In the genomic region with DNA sequence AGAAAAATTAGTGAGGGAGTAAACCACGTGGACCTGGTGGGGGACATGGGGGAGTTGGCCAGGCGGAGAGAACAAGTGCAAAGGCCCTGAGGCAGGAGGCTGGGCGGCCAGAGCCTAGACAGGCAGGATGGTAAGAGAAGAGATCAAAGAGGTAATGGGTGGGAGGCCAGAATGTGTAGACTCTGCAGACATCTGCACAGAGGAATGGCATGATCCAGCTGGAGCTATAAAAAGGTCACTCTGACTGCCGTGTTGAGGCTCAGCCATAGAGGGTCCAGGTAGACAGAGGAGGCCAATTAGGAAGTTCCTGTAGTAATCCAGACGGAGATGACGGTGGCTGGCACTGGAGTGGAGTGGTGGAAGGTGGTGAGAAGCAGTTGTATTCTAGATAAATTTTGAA, we compare ENCODE assay signal across 10 cellular contexts. TPM values are rescaled to one million over a fixed set of nuclear protein-coding genes. Genes with fewer than 3 reads are reported as not detected.
A peak's percentile ranks its signal among the peaks of the same experiment; 100 is the strongest.
DNase-seq lines count a peak whose midpoint lies in the region; ATAC-seq, FAIRE-seq and TF ChIP-seq lines count a peak whose summit lies in the region.
"Had no signal": no experiment of that assay in that cellular context is flagged by ENCODE, and none has a peak within 500 bp of the region (broad histone marks: within the 10 kb centered on the region; RNA-seq: fewer than 3 reads in every experiment).

No MANE protein-coding gene starts in this region.

- H3K36me3 ChIP-seq in KMS-11 (ENCODE audit: insufficient read depth) = no peaks in the 10 kb centered on the region
- H3K36me3 ChIP-seq in astrocyte (ENCODE audit: insufficient read depth, low read length) = no peaks in the 10 kb centered on the region
- H3K36me3 ChIP-seq in lung (ENCODE audit: control insufficient read depth in 2 of 2, insufficient read depth in 2 of 2, low read length in 2 of 2) = no peaks in the 10 kb centered on the region
- peaks cover 0 to 6% (median 0%) of the 10 kb centered on the region in 4 donors for H3K36me3 ChIP-seq in stomach
- H3K36me3 ChIP-seq: WERI-Rb-1 had no signal

- H4K20me1 ChIP-seq in KMS-11 (ENCODE audit: insufficient read depth) (no peaks in the 10 kb centered on the region), astrocyte (ENCODE audit: insufficient read depth, low read length) (peaks cover 8% of the 10 kb centered on the region)

- H2AFZ ChIP-seq in KMS-11 (ENCODE audit: low read depth) = no peak overlapping the region
- H2AFZ ChIP-seq in astrocyte (ENCODE audit: low read depth, low read length) = no peak overlapping the region

- H3K4me3 Mint-ChIP-seq in astrocyte (ENCODE audit: unreplicated experiment) = peak overlapping the region; percentile 5

- no peak overlapping the region for H3K27ac Mint-ChIP-seq in astrocyte (ENCODE audit: unreplicated experiment)

- no peaks in the 10 kb centered on the region for H3K27me3 ChIP-seq in KMS-11 (ENCODE audit: insufficient read depth, low read depth)
- no peaks in the 10 kb centered on the region for H3K27me3 ChIP-seq in astrocyte (ENCODE audit: insufficient read depth, low read length)
- H3K27me3 ChIP-seq in lung (ENCODE audit: control insufficient read depth, insufficient read depth) = no peaks in the 10 kb centered on the region
- H3K27me3 ChIP-seq in stomach = no peaks in the 10 kb centered on the region
- H3K27me3 ChIP-seq: SJSA1 had no signal

- H3K4me1 ChIP-seq in KMS-11 (ENCODE audit: low read depth, poor library complexity, severe bottlenecking) (peaks cover 64% of the 10 kb centered on the region), astrocyte (ENCODE audit: insufficient read depth, low read length) (peaks cover 27% of the 10 kb centered on the region), lung (ENCODE audit: control insufficient read depth in 2 of 2, insufficient read depth in 2 of 2, low read length in 2 of 2) (peaks cover 16 to 33% of the 10 kb centered on the region in 2 donors), stomach (peaks cover 83 to 91% (median 90%) of the 10 kb centered on the region in 4 donors)

- no peaks in the 10 kb centered on the region for H3K9me3 Mint-ChIP-seq in astrocyte (ENCODE audit: unreplicated experiment)

- H3K79me2 ChIP-seq in KMS-11 (ENCODE audit: insufficient read depth, low read depth) = no peaks in the 10 kb centered on the region
- peaks cover 53% of the 10 kb centered on the region for H3K79me2 ChIP-seq in astrocyte (ENCODE audit: insufficient read depth, low read length)

- no peak for TF ChIP-seq CTCF in KMS-11 (conservative IDR thresholded peaks at IDR 0.05; ENCODE audit: low read depth, low read length)
- no peak for TF ChIP-seq CTCF in astrocyte (IDR thresholded peaks at IDR 0.05; ENCODE audit: insufficient read depth, low read depth, low read length)
- no peak for TF ChIP-seq CTCF in lung (IDR thresholded peaks at IDR 0.05; ENCODE audit: control extremely low read depth, extremely low read depth)
- no peak for TF ChIP-seq CTCF in stomach (IDR thresholded peaks at IDR 0.05)

- 63 to 64% methylated on average over 6 of the region's 6 CpGs for WGBS in lung, 2 donors
- WGBS in stomach, 5 donors = 53 to 63% (median 55%) methylated on average over 6 of the region's 6 CpGs

- peaks cover 28% of the 10 kb centered on the region for H3K4me1 Mint-ChIP-seq in astrocyte (ENCODE audit: low read depth, unreplicated experiment)

- FAIRE-seq in astrocyte (lab: Jason Lieb, UNC) = no peak
- FAIRE-seq: endometrium had no signal

- H3K4me2 ChIP-seq in KMS-11 (peak overlapping the region; percentile 56; the same call in 1 of the 2 replicates), astrocyte (ENCODE audit: low read length) (peak overlapping the region; percentile 1)

- no peak overlapping the region for H3K4me3 ChIP-seq in KMS-11 (IDR thresholded peaks at IDR 0.05; ENCODE audit: insufficient read depth, low read depth, low read length)
- no peak overlapping the region for H3K4me3 ChIP-seq in astrocyte (ENCODE audit: insufficient read depth, low read depth, low read length)
- H3K4me3 ChIP-seq in lung = no peak overlapping the region
- H3K4me3 ChIP-seq in stomach = no peak overlapping the region
- H3K4me3 ChIP-seq: SJSA1 had no signal

- TF ChIP-seq POLR2A in stomach (IDR thresholded peaks at IDR 0.05) = no peak

- H3K9me3 ChIP-seq in astrocyte (ENCODE audit: insufficient read depth, low read depth, low read length) (no peaks in the 10 kb centered on the region), lung (ENCODE audit: control insufficient read depth in 2 of 2, insufficient read depth in 1 of 2, low read length in 1 of 2) (no peaks in the 10 kb centered on the region), stomach (no peaks in the 10 kb centered on the region)
- H3K9me3 ChIP-seq: SJSA1 had no signal

- peaks cover 7% of the 10 kb centered on the region for H3K36me3 Mint-ChIP-seq in astrocyte (ENCODE audit: low read depth, unreplicated experiment)

- intact Hi-C loops in stomach (cut with DNase I; ENCODE audit: low total_unique reads) = no loop called here

- H3K27me3 Mint-ChIP-seq in astrocyte (ENCODE audit: low read depth, unreplicated experiment) = peaks cover 9% of the 10 kb centered on the region

- no peak for TF ChIP-seq EP300 in stomach (IDR thresholded peaks at IDR 0.05)

- no peak overlapping the region for H3K27ac ChIP-seq in KMS-11
- H3K27ac ChIP-seq in astrocyte (ENCODE audit: low read depth, low read length) = no peak overlapping the region
- H3K27ac ChIP-seq in lung (ENCODE audit: low read depth in 1 of 2, low read length in 1 of 2) = peak overlapping the region; percentile 82 to 83
- peak overlapping the region; percentile 80 to 98 (median 96) for H3K27ac ChIP-seq in stomach
- H3K27ac ChIP-seq: SJSA1, WERI-Rb-1 had no signal

- no peak overlapping the region for H3K9ac ChIP-seq in KMS-11
- no peak overlapping the region for H3K9ac ChIP-seq in astrocyte (ENCODE audit: low read length)

- DNase-seq in astrocyte (ENCODE audit: low read depth) = no peak
- no peak for DNase-seq in lung (ENCODE audit: low spot score)
- peak; percentile 46 for DNase-seq in stomach
- DNase-seq in NCI-H82 treated with DMSO at 0.1 percent for 48 hours (lab: John Stamatoyannopoulos, UW; ENCODE audit: unreplicated experiment) = no peak
- DNase-seq in NCI-H774 (lab: John Stamatoyannopoulos, UW) = no peak
- DNase-seq: WERI-Rb-1 had no signal

- ATAC-seq in lung (ENCODE audit: insufficient read depth, low FRiP score) (no peak), HG02571 (IDR thresholded peaks at IDR 0.05; ENCODE audit: unreplicated experiment) (no peak)

RNA-seq across cellular contexts. Expression of gene H6PD, which starts 3.6 kb away (rescaled TPM):
- total RNA-seq in astrocyte = 13.9 and 18.9 TPM in 2 replicates
- 10 to 100 TPM; 43.1 to 59.8 TPM for total RNA-seq in lung
- polyA plus RNA-seq in lung = 10 to 100 TPM; 21.5 to 22.6 TPM
- total RNA-seq in stomach = 10 to 100 TPM; 17.9 to 54.3 (median 34.9) TPM
- polyA plus RNA-seq in stomach = 1 to 10 TPM; 3.2 to 9.2 (median 7.5) TPM

RNA-seq across cellular contexts. Expression of gene SPSB1, which starts 54.6 kb away (rescaled TPM):
- total RNA-seq in astrocyte (53.5 and 56.7 TPM in 2 replicates), lung (10 to 100 TPM in 1 of 2 donors, 1 to 10 TPM in 1; 9.5 to 23.8 TPM), stomach (10 to 100 TPM in 4 of 5 donors, 1 to 10 TPM in 1; 2.3 to 28.7 (median 15.1) TPM)
- polyA plus RNA-seq in lung (10 to 100 TPM; 19.5 to 25.9 TPM), stomach (10 to 100 TPM in 2 of 3 donors, 1 to 10 TPM in 1; 9.4 to 26.3 (median 14.7) TPM)

Comparison
In these comparisons a context has a peak if more than half of its experiments do, and no peak if none do; other contexts are left out.
1. H3K27ac ChIP-seq: peak in lung (2 of 2) and stomach (5 of 5); none in KMS-11 (single experiment) and astrocyte (single experiment).